In genomic region chr19:35223084-35223790, GRCh38 we compare ENCODE assay signal across 2 cellular contexts.
TF ChIP-seq lines count a peak whose summit lies in the region.

No MANE protein-coding gene starts in this region.

TF ChIP-seq in A549, 52 proteins besides CTCF, POLR2A, EP300 and RAD21:
- TF ChIP-seq ESRRA (IDR thresholded peaks at IDR 0.05; ENCODE audit: borderline replicate concordance, low read length): no peak
- peak; percentile 28 for TF ChIP-seq ZFP36 (IDR thresholded peaks at IDR 0.05; ENCODE audit: borderline replicate concordance, partially characterized antibody)
- TF ChIP-seq ATOH8 (CRISPR knock-in tag; IDR thresholded peaks at IDR 0.05; ENCODE audit: low read depth): no peak

TF ChIP-seq in H1, 55 proteins besides CTCF, POLR2A, EP300 and RAD21:
- TF ChIP-seq POU5F1 (IDR thresholded peaks at IDR 0.05; ENCODE audit: low read depth, low read length) (no peak), MAX (IDR thresholded peaks at IDR 0.05) (no peak), YY1 (IDR thresholded peaks at IDR 0.05; ENCODE audit: low read depth, low read length) (no peak), CEBPB (IDR thresholded peaks at IDR 0.05; ENCODE audit: low read depth, low read length) (no peak), TAF1 (IDR thresholded peaks at IDR 0.05; ENCODE audit: low read depth, low read length) (no peak), CHD7 (IDR thresholded peaks at IDR 0.05; ENCODE audit: insufficient replicate concordance, low read length) (no peak), TEAD4 (IDR thresholded peaks at IDR 0.05; ENCODE audit: low read depth, low read length) (no peak), CTBP2 (IDR thresholded peaks at IDR 0.05; ENCODE audit: borderline replicate concordance, insufficient read depth, insufficient read length, low read length) (no peak)
